ENCODE assay signal across 16 cellular contexts in genomic region chr1:22117851-22118250, GRCh38. TPM values are rescaled to one million over a fixed set of nuclear protein-coding genes. Genes with fewer than 3 reads are reported as not detected.
A peak's percentile ranks its signal among the peaks of the same experiment; 100 is the strongest.
DNase-seq lines count a peak whose midpoint lies in the region; ATAC-seq and TF ChIP-seq lines count a peak whose summit lies in the region.
"Had no signal": no experiment of that assay in that cellular context is flagged by ENCODE, and none has a peak within 500 bp of the region (broad histone marks: within the 10 kb centered on the region; RNA-seq: fewer than 3 reads in every experiment).

No MANE protein-coding gene starts in this region.

- H4K20me1 ChIP-seq in osteoblast (ENCODE audit: insufficient read depth, low read length), result peaks cover 84% of the 10 kb centered on the region

- ATAC-seq in GM21390 (IDR thresholded peaks at IDR 0.05; ENCODE audit: unreplicated experiment), result no peak

- intact Hi-C loops in dorsolateral prefrontal cortex (cut with DNase I), result no loop called here

- H3K27ac ChIP-seq in dorsolateral prefrontal cortex (peak overlapping the region in 49 of 59 donors; percentile 9 to 90 (median 77)), osteoblast (ENCODE audit: low read depth, low read length) (no peak overlapping the region)
- H3K27ac ChIP-seq: left ventricle myocardium inferior, tibial artery had no signal

- DNase-seq in NCI-H2196 (lab: John Stamatoyannopoulos, UW; ENCODE audit: unreplicated experiment) (peak; percentile 10), NCI-H2196 treated with DMSO at 0.1 percent for 48 hours (lab: John Stamatoyannopoulos, UW; ENCODE audit: unreplicated experiment) (no peak), NCI-H69 (lab: John Stamatoyannopoulos, UW) (peak; percentile 26), dorsolateral prefrontal cortex (peak in 1 of 10 donors; percentile 31), osteoblast (ENCODE audit: insufficient read length, low spot score, missing footprints) (peak; percentile 68), NCI-H1417 treated with DMSO at 0.1 percent for 48 hours (lab: John Stamatoyannopoulos, UW) (no peak)
- no peak for DNase-seq in stimulated activated CD4-positive, alpha-beta T cell treated with anti-CD3 and anti-CD28 coated beads, Interleukin-2, amount 100 ng/mL, for 48 hours
- DNase-seq: activated CD8-positive, alpha-beta memory T cell treated with anti-CD3 and anti-CD28 coated beads, Interleukin-2, amount 50 U/mL, for 48 hours; COR-L47; left ventricle myocardium inferior; NCI-H1436; NCI-H774; SHP77 treated with DMSO at 0.1 percent for 48 hours; tibial artery had no signal

- peaks cover 21% of the 10 kb centered on the region for H3K36me3 ChIP-seq in osteoblast (ENCODE audit: insufficient read depth, low read length)

- no peak overlapping the region for H2AFZ ChIP-seq in osteoblast (ENCODE audit: low read length)

- H3K27me3 ChIP-seq in dorsolateral prefrontal cortex, result no peaks in the 10 kb centered on the region
- H3K27me3 ChIP-seq in osteoblast (ENCODE audit: insufficient read depth, low read length), result no peaks in the 10 kb centered on the region
- H3K27me3 ChIP-seq: spleen, tibial artery had no signal

- H3K4me1 ChIP-seq in osteoblast (ENCODE audit: insufficient read depth, low read length), result peaks cover 19% of the 10 kb centered on the region

- peaks cover 34% of the 10 kb centered on the region for H3K79me2 ChIP-seq in osteoblast (ENCODE audit: insufficient read depth, low read length)

- no peak overlapping the region for H3K4me2 ChIP-seq in osteoblast (ENCODE audit: insufficient read depth, low read length)

- H3K9me3 ChIP-seq in osteoblast (ENCODE audit: low read depth, low read length), result no peaks in the 10 kb centered on the region
- H3K9me3 ChIP-seq: left ventricle myocardium inferior, spleen, tibial artery had no signal

- TF ChIP-seq CTCF in dorsolateral prefrontal cortex (IDR thresholded peaks at IDR 0.05 in 54 of 56, conservative IDR thresholded peaks at IDR 0.05 in 2 of 56; ENCODE audit: low read depth in 1 of 56, partially characterized antibody in 56 of 56), result no peak
- TF ChIP-seq CTCF in osteoblast (IDR thresholded peaks at IDR 0.05; ENCODE audit: extremely low read depth, low read depth, low read length), result no peak

- no peak overlapping the region for H3K4me3 ChIP-seq in dorsolateral prefrontal cortex
- no peak overlapping the region for H3K4me3 ChIP-seq in osteoblast (ENCODE audit: insufficient read depth, low read length)
- H3K4me3 ChIP-seq: left ventricle myocardium inferior, spleen, tibial artery had no signal

RNA-seq across cellular contexts. Expression of gene WNT4, which starts 25.0 kb away (rescaled TPM):
- total RNA-seq in dorsolateral prefrontal cortex (1 to 10 TPM in 98 of 120 experiments, under 1 TPM in 22; 0.50 to 4.2 (median 1.5) TPM), osteoblast (under 0.01 TPM in 1 of 2 replicates, not detected in the other)
- total RNA-seq: left ventricle myocardium inferior had no signal

Comparison
In these comparisons a context has a peak if more than half of its experiments do, and no peak if none do; other contexts are left out.
1. DNase-seq: peak in NCI-H2196 (single experiment), NCI-H69 (single experiment) and osteoblast (single experiment); none in NCI-H2196 treated with DMSO at 0.1 percent for 48 hours (single experiment), NCI-H1417 treated with DMSO at 0.1 percent for 48 hours (single experiment) and stimulated activated CD4-positive, alpha-beta T cell treated with anti-CD3 and anti-CD28 coated beads, Interleukin-2, amount 100 ng/mL, for 48 hours (0 of 2).